Comparison of ENCODE assay signal across 8 cellular contexts in genomic region chrX:16712825-16713155, GRCh38. TPM values are rescaled to one million over a fixed set of nuclear protein-coding genes. Genes with fewer than 3 reads are reported as not detected.
DNase-seq lines count a peak whose midpoint lies in the region; ATAC-seq and TF ChIP-seq lines count a peak whose summit lies in the region.

No MANE protein-coding gene starts in this region.

- H3K9me3 ChIP-seq in SK-N-SH (no peaks in the 10 kb centered on the region), prostate gland (no peaks in the 10 kb centered on the region)

- no peaks in the 10 kb centered on the region for H3K9me2 ChIP-seq in SK-N-SH

- POLR2A ChIA-PET in HEK293T (lab: Yijun Ruan, JAX) (interaction anchor here (0.6 to 3.7 kb wide), 5 partner anchors 8 to 229 kb away, joined by 3 to 23 read pairs (median 6); partner anchors contain the start of gene SYAP1), SK-N-SH (lab: Yijun Ruan, JAX) (interaction anchor here (1.3 kb wide), 1 partner anchor 858 kb away, joined by 5 read pairs; the partner anchor contains the start of gene AP1S2)

- H3K4me3 ChIP-seq in SK-N-SH (ENCODE audit: low read depth in 2 of 2, low read length in 1 of 2) = peak overlapping the region; percentile 62 to 66
- peak overlapping the region; percentile 62 to 66 for H3K4me3 ChIP-seq in foreskin fibroblast (ENCODE audit: low read depth in 1 of 2, low read length in 2 of 2)
- H3K4me3 ChIP-seq in prostate gland = peak overlapping the region; percentile 52

- H3K36me3 ChIP-seq in SK-N-SH (replicated peaks in 1 of 2; ENCODE audit: control insufficient read depth in 1 of 2, insufficient read depth in 2 of 2, low read length in 1 of 2) = no peaks in the 10 kb centered on the region
- H3K36me3 ChIP-seq in prostate gland = no peaks in the 10 kb centered on the region

- 24% methylated on average over 10 of the region's 10 CpGs for WGBS in SK-N-SH (ENCODE audit: low lambda C conversion rate)
- WGBS in prostate gland = 27% methylated on average over 8 of the region's 10 CpGs

- H4K20me1 ChIP-seq in SK-N-SH (ENCODE audit: insufficient read depth) = no peaks in the 10 kb centered on the region

- no peak for TF ChIP-seq RAD21 in SK-N-SH (IDR thresholded peaks at IDR 0.05; ENCODE audit: low read length)

- H3K4me1 ChIP-seq in SK-N-SH (ENCODE audit: control insufficient read depth in 1 of 2, insufficient read depth in 2 of 2, low read depth in 1 of 2, low read length in 1 of 2) (no peaks in the 10 kb centered on the region; a peak in 1 of 4 replicates), prostate gland (replicated peaks) (no peaks in the 10 kb centered on the region)

- no peak for TF ChIP-seq POLR2A in prostate gland (IDR thresholded peaks at IDR 0.05)

- peak overlapping the region; percentile 31 to 72 for H3K27ac ChIP-seq in SK-N-SH (ENCODE audit: low read depth in 2 of 2, low read length in 1 of 2)
- peak overlapping the region; percentile 83 to 86 for H3K27ac ChIP-seq in prostate gland

- TF ChIP-seq EP300 in SK-N-SH (IDR thresholded peaks at IDR 0.05; ENCODE audit: borderline replicate concordance in 1 of 2, low read depth in 1 of 2, low read length in 1 of 2) = no peak

- peaks cover 21% of the 10 kb centered on the region for H3K79me2 ChIP-seq in SK-N-SH (ENCODE audit: insufficient read depth)

- peaks cover 9% of the 10 kb centered on the region for H3F3A ChIP-seq in SK-N-SH (replicated peaks; ENCODE audit: insufficient read depth)

- peak overlapping the region; percentile 86 for H3K9ac ChIP-seq in SK-N-SH

- peak overlapping the region; percentile 91 for H2AFZ ChIP-seq in SK-N-SH (ENCODE audit: low read depth)

- TF ChIP-seq CTCF in SK-N-SH (IDR thresholded peaks at IDR 0.05) = no peak
- TF ChIP-seq CTCF in foreskin fibroblast (IDR thresholded peaks at IDR 0.05; ENCODE audit: low read depth, low read length) = no peak
- no peak for TF ChIP-seq CTCF in prostate gland (IDR thresholded peaks at IDR 0.05)

- H3K27me3 ChIP-seq in SK-N-SH (ENCODE audit: insufficient read depth) = no peaks in the 10 kb centered on the region
- no peaks in the 10 kb centered on the region for H3K27me3 ChIP-seq in prostate gland (replicated peaks; ENCODE audit: insufficient read depth)

- peak; percentile 10 for ATAC-seq in GM18861 (IDR thresholded peaks at IDR 0.05; ENCODE audit: unreplicated experiment)

- no peak for DNase-seq in HEK293T (ENCODE audit: extremely low spot score)
- no peak for DNase-seq in SK-N-SH
- DNase-seq in foreskin fibroblast = no peak
- DNase-seq in prostate gland (ENCODE audit: low spot score) = no peak
- no peak for DNase-seq in NCI-H1694 (lab: John Stamatoyannopoulos, UW)
- no peak for DNase-seq in COLO829 (ENCODE audit: low spot score)
- DNase-seq in NCI-H187 (lab: John Stamatoyannopoulos, UW) = no peak

- CTCF ChIA-PET in HEK293T (lab: Yijun Ruan, JAX) (interaction anchor here (0.7 kb wide), 2 partner anchors 64 to 287 kb away, joined by 3 to 5 read pairs; no protein-coding TSS in a partner anchor), SK-N-SH (lab: Yijun Ruan, JAX) (interaction anchor here (3.4 kb wide), 1 partner anchor 17 kb away, joined by 18 read pairs; no protein-coding TSS in a partner anchor)

- intact Hi-C loops in prostate gland (cut with DNase I) = no loop called here

- peak overlapping the region; percentile 88 for H3K4me2 ChIP-seq in SK-N-SH

TF ChIP-seq in HEK293T, 16 proteins besides CTCF, POLR2A, EP300 and RAD21:
- TF ChIP-seq ARNT (IDR thresholded peaks at IDR 0.05) (no peak), CTBP1 (IDR thresholded peaks at IDR 0.05; ENCODE audit: borderline replicate concordance) (no peak), ZNF384 (IDR thresholded peaks at IDR 0.05) (peak; percentile 58; the same call in 1 of the 2 replicates)

TF ChIP-seq in SK-N-SH, 30 proteins besides CTCF, POLR2A, EP300 and RAD21:
- TF ChIP-seq SMC3 (IDR thresholded peaks at IDR 0.05; ENCODE audit: low read depth, low read length) = no peak
- no peak for TF ChIP-seq USF2 (IDR thresholded peaks at IDR 0.05; ENCODE audit: borderline replicate concordance, low read depth, low read length)
- no peak for TF ChIP-seq USF1 (IDR thresholded peaks at IDR 0.05; ENCODE audit: borderline replicate concordance, low read depth)
- TF ChIP-seq REST (IDR thresholded peaks at IDR 0.05; ENCODE audit: low read depth, low read length) = no peak
- no peak for TF ChIP-seq FOXJ3 (CRISPR knock-in tag; IDR thresholded peaks at IDR 0.05)
- no peak for TF ChIP-seq CHD2 (IDR thresholded peaks at IDR 0.05; ENCODE audit: low read length, partially characterized antibody)
- no peak for TF ChIP-seq NRF1 (IDR thresholded peaks at IDR 0.05; ENCODE audit: low read depth, low read length)
- TF ChIP-seq ELF1 (IDR thresholded peaks at IDR 0.05) = no peak
- no peak for TF ChIP-seq MXI1 (IDR thresholded peaks at IDR 0.05; ENCODE audit: low read depth, low read length)
- no peak for TF ChIP-seq MEF2A (IDR thresholded peaks at IDR 0.05; ENCODE audit: borderline replicate concordance, low read depth)
TF ChIP-seq in SK-N-SH: peak in this region for 0.

RNA-seq across cellular contexts. Expression of gene CTPS2, which starts 0.3 kb away (rescaled TPM):
- 6.1 and 6.9 TPM in 2 replicates for polyA plus RNA-seq in SK-N-SH (2012; rRNA removed)
- 6.8 and 7.0 TPM in 2 replicates for polyA plus RNA-seq in SK-N-SH (2012; cell fraction: cytosol; rRNA removed)
- polyA plus RNA-seq in SK-N-SH (2012; cell fraction: nucleus; rRNA removed) = 9.2 and 16.5 TPM in 2 replicates
- total RNA-seq in prostate gland = 10 to 100 TPM; 14.3 to 20.4 TPM

RNA-seq across cellular contexts. Expression of gene SYAP1, which starts 6.6 kb away (rescaled TPM):
- 11.9 and 12.9 TPM in 2 replicates for polyA plus RNA-seq in SK-N-SH (2012; rRNA removed)
- 17.7 and 21.6 TPM in 2 replicates for polyA plus RNA-seq in SK-N-SH (2012; cell fraction: cytosol; rRNA removed)
- polyA plus RNA-seq in SK-N-SH (2012; cell fraction: nucleus; rRNA removed) = 6.9 and 9.8 TPM in 2 replicates
- total RNA-seq in prostate gland = 10 to 100 TPM; 23.9 to 39.4 TPM
